1 cellular context compared by ENCODE assay signal in the genomic region with DNA sequence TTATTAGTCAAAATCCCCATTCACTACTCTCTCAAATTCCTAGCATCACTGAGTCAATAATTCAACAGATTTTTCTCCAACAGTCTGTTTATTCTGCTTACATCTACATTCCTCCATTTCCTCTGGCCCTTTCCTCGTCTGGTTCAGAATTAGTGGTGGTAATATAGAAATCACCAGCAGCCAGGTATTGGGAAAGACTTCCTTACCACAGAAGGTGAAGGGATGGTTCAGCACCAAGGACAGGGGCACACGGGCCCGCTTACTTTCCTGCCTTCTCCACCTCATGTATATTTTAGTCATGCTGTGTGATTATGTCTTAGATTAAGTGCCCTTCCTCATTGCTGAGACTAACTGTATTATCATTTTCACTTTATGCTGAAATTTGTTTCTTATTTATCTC.
TF ChIP-seq lines count a peak whose summit lies in the region.

No MANE protein-coding gene starts in this region.

TF ChIP-seq in HepG2, 621 proteins besides CTCF, POLR2A, EP300 and RAD21 (continued from another document and continues in another):
- TF ChIP-seq, protein P1, sequence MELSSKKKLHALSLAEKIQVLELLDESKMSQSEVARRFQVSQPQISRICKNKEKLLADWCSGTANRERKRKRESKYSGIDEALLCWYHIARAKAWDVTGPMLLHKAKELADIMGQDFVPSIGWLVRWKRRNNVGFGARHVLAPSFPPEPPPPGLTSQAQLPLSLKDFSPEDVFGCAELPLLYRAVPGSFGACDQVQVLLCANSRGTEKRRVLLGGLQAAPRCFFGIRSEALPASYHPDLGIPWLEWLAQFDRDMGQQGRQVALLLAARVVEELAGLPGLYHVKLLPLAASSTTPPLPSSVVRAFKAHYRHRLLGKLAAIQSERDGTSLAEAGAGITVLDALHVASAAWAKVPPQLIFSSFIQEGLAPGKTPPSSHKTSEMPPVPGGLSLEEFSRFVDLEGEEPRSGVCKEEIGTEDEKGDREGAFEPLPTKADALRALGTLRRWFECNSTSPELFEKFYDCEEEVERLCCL (CRISPR knock-in tag; IDR thresholded peaks at IDR 0.05; ENCODE audit: borderline replicate concordance), result no peak
- TF ChIP-seq, protein P2, sequence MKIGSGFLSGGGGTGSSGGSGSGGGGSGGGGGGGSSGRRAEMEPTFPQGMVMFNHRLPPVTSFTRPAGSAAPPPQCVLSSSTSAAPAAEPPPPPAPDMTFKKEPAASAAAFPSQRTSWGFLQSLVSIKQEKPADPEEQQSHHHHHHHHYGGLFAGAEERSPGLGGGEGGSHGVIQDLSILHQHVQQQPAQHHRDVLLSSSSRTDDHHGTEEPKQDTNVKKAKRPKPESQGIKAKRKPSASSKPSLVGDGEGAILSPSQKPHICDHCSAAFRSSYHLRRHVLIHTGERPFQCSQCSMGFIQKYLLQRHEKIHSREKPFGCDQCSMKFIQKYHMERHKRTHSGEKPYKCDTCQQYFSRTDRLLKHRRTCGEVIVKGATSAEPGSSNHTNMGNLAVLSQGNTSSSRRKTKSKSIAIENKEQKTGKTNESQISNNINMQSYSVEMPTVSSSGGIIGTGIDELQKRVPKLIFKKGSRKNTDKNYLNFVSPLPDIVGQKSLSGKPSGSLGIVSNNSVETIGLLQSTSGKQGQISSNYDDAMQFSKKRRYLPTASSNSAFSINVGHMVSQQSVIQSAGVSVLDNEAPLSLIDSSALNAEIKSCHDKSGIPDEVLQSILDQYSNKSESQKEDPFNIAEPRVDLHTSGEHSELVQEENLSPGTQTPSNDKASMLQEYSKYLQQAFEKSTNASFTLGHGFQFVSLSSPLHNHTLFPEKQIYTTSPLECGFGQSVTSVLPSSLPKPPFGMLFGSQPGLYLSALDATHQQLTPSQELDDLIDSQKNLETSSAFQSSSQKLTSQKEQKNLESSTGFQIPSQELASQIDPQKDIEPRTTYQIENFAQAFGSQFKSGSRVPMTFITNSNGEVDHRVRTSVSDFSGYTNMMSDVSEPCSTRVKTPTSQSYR (CRISPR knock-in tag; IDR thresholded peaks at IDR 0.05; ENCODE audit: borderline replicate concordance), result peak; percentile 19; the same call in 1 of the 2 replicates
- TF ChIP-seq ZFP36L2 (CRISPR knock-in tag; IDR thresholded peaks at IDR 0.05) (no peak), ZNF232 (CRISPR knock-in tag; IDR thresholded peaks at IDR 0.05; ENCODE audit: borderline replicate concordance) (no peak), YEATS2 (CRISPR knock-in tag; IDR thresholded peaks at IDR 0.05; ENCODE audit: borderline replicate concordance) (no peak), FOXC1 (CRISPR knock-in tag; IDR thresholded peaks at IDR 0.05; ENCODE audit: borderline replicate concordance) (no peak), ZNF772 (CRISPR knock-in tag; IDR thresholded peaks at IDR 0.05) (no peak), NAIF1 (CRISPR knock-in tag; IDR thresholded peaks at IDR 0.05; ENCODE audit: borderline replicate concordance) (no peak), ZNF451 (CRISPR knock-in tag; IDR thresholded peaks at IDR 0.05) (no peak), MAFF (IDR thresholded peaks at IDR 0.05; ENCODE audit: low read depth, low read length) (no peak), ZNF552 (CRISPR knock-in tag; IDR thresholded peaks at IDR 0.05; ENCODE audit: borderline replicate concordance) (no peak), HNRNPL (IDR thresholded peaks at IDR 0.05; ENCODE audit: low read depth, low read length) (no peak), WIZ (CRISPR knock-in tag; IDR thresholded peaks at IDR 0.05) (peak; percentile 85; the same call in 1 of the 2 replicates), ZNF432 (CRISPR knock-in tag; IDR thresholded peaks at IDR 0.05; ENCODE audit: borderline replicate concordance) (no peak), ZNF678 (CRISPR knock-in tag; IDR thresholded peaks at IDR 0.05) (no peak), SATB2 (CRISPR knock-in tag; IDR thresholded peaks at IDR 0.05) (no peak), ZSCAN31 (CRISPR knock-in tag; IDR thresholded peaks at IDR 0.05; ENCODE audit: low read depth) (no peak), HDAC2 (CRISPR knock-in tag; IDR thresholded peaks at IDR 0.05) (peak; percentile 25; the same call in 1 of the 2 replicates), SCMH1 (CRISPR knock-in tag; IDR thresholded peaks at IDR 0.05; ENCODE audit: borderline replicate concordance) (no peak), ZNF263 (CRISPR knock-in tag; IDR thresholded peaks at IDR 0.05) (no peak), KMT2B (CRISPR knock-in tag; IDR thresholded peaks at IDR 0.05) (no peak), ZBTB20 (CRISPR knock-in tag; IDR thresholded peaks at IDR 0.05; ENCODE audit: borderline replicate concordance, low read depth) (no peak), ZNF747 (CRISPR knock-in tag; IDR thresholded peaks at IDR 0.05; ENCODE audit: borderline replicate concordance) (no peak), GFI1 (CRISPR knock-in tag; IDR thresholded peaks at IDR 0.05; ENCODE audit: borderline replicate concordance) (no peak), HMG20B (CRISPR knock-in tag; conservative IDR thresholded peaks at IDR 0.05) (no peak), ZNF3 (CRISPR knock-in tag; IDR thresholded peaks at IDR 0.05) (no peak), CEBPB (IDR thresholded peaks at IDR 0.05; ENCODE audit: borderline replicate concordance, low read depth, low read length) (peak; percentile 53; the same call in 1 of the 2 replicates), ZNF567 (CRISPR knock-in tag; IDR thresholded peaks at IDR 0.05; ENCODE audit: borderline replicate concordance) (no peak), E2F2 (CRISPR knock-in tag; IDR thresholded peaks at IDR 0.05; ENCODE audit: borderline replicate concordance) (no peak), ZNF296 (CRISPR knock-in tag; conservative IDR thresholded peaks at IDR 0.05) (no peak), ZSCAN9 (CRISPR knock-in tag; IDR thresholded peaks at IDR 0.05; ENCODE audit: borderline replicate concordance) (0 out of 2 replicates have a peak, but pooled peaks have one; percentile 59), ZNF331 (CRISPR knock-in tag; IDR thresholded peaks at IDR 0.05) (peak; percentile 48; the same call in 1 of the 2 replicates), HOMEZ (CRISPR knock-in tag; IDR thresholded peaks at IDR 0.05; ENCODE audit: low read depth) (no peak)
- TF ChIP-seq, protein P3, sequence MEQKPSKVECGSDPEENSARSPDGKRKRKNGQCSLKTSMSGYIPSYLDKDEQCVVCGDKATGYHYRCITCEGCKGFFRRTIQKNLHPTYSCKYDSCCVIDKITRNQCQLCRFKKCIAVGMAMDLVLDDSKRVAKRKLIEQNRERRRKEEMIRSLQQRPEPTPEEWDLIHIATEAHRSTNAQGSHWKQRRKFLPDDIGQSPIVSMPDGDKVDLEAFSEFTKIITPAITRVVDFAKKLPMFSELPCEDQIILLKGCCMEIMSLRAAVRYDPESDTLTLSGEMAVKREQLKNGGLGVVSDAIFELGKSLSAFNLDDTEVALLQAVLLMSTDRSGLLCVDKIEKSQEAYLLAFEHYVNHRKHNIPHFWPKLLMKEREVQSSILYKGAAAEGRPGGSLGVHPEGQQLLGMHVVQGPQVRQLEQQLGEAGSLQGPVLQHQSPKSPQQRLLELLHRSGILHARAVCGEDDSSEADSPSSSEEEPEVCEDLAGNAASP (CRISPR knock-in tag; IDR thresholded peaks at IDR 0.05; ENCODE audit: borderline replicate concordance), result peak; percentile 24; the same call in 1 of the 2 replicates
- TF ChIP-seq, protein P4, sequence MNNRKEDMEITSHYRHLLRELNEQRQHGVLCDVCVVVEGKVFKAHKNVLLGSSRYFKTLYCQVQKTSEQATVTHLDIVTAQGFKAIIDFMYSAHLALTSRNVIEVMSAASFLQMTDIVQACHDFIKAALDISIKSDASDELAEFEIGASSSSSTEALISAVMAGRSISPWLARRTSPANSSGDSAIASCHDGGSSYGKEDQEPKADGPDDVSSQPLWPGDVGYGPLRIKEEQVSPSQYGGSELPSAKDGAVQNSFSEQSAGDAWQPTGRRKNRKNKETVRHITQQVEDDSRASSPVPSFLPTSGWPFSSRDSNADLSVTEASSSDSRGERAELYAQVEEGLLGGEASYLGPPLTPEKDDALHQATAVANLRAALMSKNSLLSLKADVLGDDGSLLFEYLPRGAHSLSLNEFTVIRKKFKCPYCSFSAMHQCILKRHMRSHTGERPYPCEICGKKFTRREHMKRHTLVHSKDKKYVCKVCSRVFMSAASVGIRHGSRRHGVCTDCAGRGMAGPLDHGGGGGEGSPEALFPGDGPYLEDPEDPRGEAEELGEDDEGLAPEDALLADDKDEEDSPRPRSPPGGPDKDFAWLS (CRISPR knock-in tag; IDR thresholded peaks at IDR 0.05; ENCODE audit: borderline replicate concordance), result no peak
- TF ChIP-seq, protein P5, sequence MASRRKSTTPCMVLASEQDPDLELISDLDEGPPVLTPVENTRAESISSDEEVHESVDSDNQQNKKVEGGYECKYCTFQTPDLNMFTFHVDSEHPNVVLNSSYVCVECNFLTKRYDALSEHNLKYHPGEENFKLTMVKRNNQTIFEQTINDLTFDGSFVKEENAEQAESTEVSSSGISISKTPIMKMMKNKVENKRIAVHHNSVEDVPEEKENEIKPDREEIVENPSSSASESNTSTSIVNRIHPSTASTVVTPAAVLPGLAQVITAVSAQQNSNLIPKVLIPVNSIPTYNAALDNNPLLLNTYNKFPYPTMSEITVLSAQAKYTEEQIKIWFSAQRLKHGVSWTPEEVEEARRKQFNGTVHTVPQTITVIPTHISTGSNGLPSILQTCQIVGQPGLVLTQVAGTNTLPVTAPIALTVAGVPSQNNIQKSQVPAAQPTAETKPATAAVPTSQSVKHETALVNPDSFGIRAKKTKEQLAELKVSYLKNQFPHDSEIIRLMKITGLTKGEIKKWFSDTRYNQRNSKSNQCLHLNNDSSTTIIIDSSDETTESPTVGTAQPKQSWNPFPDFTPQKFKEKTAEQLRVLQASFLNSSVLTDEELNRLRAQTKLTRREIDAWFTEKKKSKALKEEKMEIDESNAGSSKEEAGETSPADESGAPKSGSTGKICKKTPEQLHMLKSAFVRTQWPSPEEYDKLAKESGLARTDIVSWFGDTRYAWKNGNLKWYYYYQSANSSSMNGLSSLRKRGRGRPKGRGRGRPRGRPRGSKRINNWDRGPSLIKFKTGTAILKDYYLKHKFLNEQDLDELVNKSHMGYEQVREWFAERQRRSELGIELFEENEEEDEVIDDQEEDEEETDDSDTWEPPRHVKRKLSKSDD (CRISPR knock-in tag; IDR thresholded peaks at IDR 0.05; ENCODE audit: low read depth), result no peak
- TF ChIP-seq, protein P6, sequence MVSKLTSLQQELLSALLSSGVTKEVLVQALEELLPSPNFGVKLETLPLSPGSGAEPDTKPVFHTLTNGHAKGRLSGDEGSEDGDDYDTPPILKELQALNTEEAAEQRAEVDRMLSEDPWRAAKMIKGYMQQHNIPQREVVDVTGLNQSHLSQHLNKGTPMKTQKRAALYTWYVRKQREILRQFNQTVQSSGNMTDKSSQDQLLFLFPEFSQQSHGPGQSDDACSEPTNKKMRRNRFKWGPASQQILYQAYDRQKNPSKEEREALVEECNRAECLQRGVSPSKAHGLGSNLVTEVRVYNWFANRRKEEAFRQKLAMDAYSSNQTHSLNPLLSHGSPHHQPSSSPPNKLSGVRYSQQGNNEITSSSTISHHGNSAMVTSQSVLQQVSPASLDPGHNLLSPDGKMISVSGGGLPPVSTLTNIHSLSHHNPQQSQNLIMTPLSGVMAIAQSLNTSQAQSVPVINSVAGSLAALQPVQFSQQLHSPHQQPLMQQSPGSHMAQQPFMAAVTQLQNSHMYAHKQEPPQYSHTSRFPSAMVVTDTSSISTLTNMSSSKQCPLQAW (CRISPR knock-in tag; IDR thresholded peaks at IDR 0.05), result no peak
- TF ChIP-seq, protein P7, sequence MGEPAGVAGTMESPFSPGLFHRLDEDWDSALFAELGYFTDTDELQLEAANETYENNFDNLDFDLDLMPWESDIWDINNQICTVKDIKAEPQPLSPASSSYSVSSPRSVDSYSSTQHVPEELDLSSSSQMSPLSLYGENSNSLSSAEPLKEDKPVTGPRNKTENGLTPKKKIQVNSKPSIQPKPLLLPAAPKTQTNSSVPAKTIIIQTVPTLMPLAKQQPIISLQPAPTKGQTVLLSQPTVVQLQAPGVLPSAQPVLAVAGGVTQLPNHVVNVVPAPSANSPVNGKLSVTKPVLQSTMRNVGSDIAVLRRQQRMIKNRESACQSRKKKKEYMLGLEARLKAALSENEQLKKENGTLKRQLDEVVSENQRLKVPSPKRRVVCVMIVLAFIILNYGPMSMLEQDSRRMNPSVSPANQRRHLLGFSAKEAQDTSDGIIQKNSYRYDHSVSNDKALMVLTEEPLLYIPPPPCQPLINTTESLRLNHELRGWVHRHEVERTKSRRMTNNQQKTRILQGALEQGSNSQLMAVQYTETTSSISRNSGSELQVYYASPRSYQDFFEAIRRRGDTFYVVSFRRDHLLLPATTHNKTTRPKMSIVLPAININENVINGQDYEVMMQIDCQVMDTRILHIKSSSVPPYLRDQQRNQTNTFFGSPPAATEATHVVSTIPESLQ (CRISPR knock-in tag; conservative IDR thresholded peaks at IDR 0.05), result no peak
